In genomic region chr10:43584051-43584450, GRCh38 we compare ENCODE assay signal across 25 cellular contexts.
"Had no signal": no experiment of that assay in that cellular context is flagged by ENCODE, and none has a peak within 500 bp of the region (broad histone marks: within the 10 kb centered on the region; RNA-seq: fewer than 3 reads in every experiment).

No MANE protein-coding gene starts in this region.

- DNase-seq: colonic mucosa; cortex of kidney; effector CD8-positive, alpha-beta T cell; effector memory CD8-positive, alpha-beta T cell; endodermal cell; erythroblast; esophagus squamous epithelium; foreskin fibroblast; foreskin melanocyte; gastrocnemius medialis; glutamatergic neuron; head of caudate nucleus; heart right ventricle; hippocampal formation; left cardiac atrium; left lung; left ventricle myocardium superior; lower lobe of right lung; mesenchymal stem cell; mucosa of descending colon; naive B cell had no signal

- FAIRE-seq: endometrium, islet of Langerhans, keratinocyte had no signal

- H3K4me3 ChIP-seq: colonic mucosa, esophagus squamous epithelium, gastrocnemius medialis, heart right ventricle, left lung, lower lobe of right lung, mucosa of descending colon had no signal

- H3K9me3 ChIP-seq: colonic mucosa, esophagus squamous epithelium, gastrocnemius medialis, heart right ventricle, left lung, lower lobe of right lung, mucosa of descending colon had no signal

- H3K27ac ChIP-seq: colonic mucosa, epithelial cell of prostate, esophagus squamous epithelium, gastrocnemius medialis, heart right ventricle, left lung, lower lobe of right lung had no signal

- H3K36me3 ChIP-seq: colonic mucosa, esophagus squamous epithelium, gastrocnemius medialis, heart right ventricle, left lung, lower lobe of right lung had no signal

- H3K27me3 ChIP-seq: colonic mucosa, gastrocnemius medialis had no signal

- H3K4me1 ChIP-seq: colonic mucosa, esophagus squamous epithelium, gastrocnemius medialis, heart right ventricle, left lung, lower lobe of right lung had no signal
